10 cellular contexts compared by ENCODE assay signal in the genomic region with DNA sequence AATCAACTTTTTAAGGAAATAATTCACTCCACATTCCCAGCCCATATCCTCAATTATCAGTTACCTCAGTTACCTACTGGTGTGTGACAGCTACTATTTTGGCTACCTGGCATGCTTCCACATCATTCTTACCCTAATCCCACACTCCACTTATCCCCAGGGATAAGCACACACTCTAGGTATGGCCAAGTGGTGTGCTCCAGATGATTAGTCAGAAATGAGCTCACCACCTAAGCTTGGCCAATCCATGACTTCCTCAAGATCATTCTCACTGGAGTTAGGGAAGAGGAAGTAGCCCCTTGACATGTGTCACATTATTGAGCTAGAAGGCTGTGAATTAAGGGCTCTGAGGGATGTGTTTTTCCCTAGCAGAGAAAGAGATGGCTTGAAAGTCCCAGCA. TPM values are rescaled to one million over a fixed set of nuclear protein-coding genes. Genes with fewer than 3 reads are reported as not detected.
A peak's percentile ranks its signal among the peaks of the same experiment; 100 is the strongest.
DNase-seq lines count a peak whose midpoint lies in the region; ATAC-seq and TF ChIP-seq lines count a peak whose summit lies in the region.
"Had no signal": no experiment of that assay in that cellular context is flagged by ENCODE, and none has a peak within 500 bp of the region (broad histone marks: within the 10 kb centered on the region; RNA-seq: fewer than 3 reads in every experiment).

No MANE protein-coding gene starts in this region.

- no peak overlapping the region for H3K27ac ChIP-seq in HL-60 (replicated peaks)
- no peak overlapping the region for H3K27ac ChIP-seq in heart left ventricle

- no peaks in the 10 kb centered on the region for H3K36me3 ChIP-seq in heart left ventricle

- no peak overlapping the region for H3K4me3 ChIP-seq in HL-60 (replicated peaks; ENCODE audit: insufficient read depth, low read length)
- no peak overlapping the region for H3K4me3 ChIP-seq in heart left ventricle

- TF ChIP-seq POLR2A in heart left ventricle (IDR thresholded peaks at IDR 0.05) = no peak

- intact Hi-C loops in heart left ventricle (cut with DNase I) = no loop called here

- H3K27me3 ChIP-seq in HL-60 (ENCODE audit: insufficient read depth, poor library complexity, severe bottlenecking) (no peaks in the 10 kb centered on the region), heart left ventricle (no peaks in the 10 kb centered on the region)

- ATAC-seq in heart left ventricle (peak in 3 of 4 donors; percentile 41 to 68 (median 50)), HG02678 (IDR thresholded peaks at IDR 0.05; ENCODE audit: unreplicated experiment) (no peak), omental fat pad (ENCODE audit: low FRiP score) (no peak)
- ATAC-seq: stimulated activated naive CD8-positive, alpha-beta T cell treated with anti-CD3 and anti-CD28 coated beads, Interleukin-15, Interleukin-2, amounts not matched to agents 100 U/mL and 50 U/mL, for 24 hours had no signal

- DNase-seq in D341Med (ENCODE audit: low spot score) = peak; percentile 65
- DNase-seq in HL-60 (ENCODE audit: low read depth in 1 of 2, low spot score in 1 of 2) = peak; percentile 63 to 80
- peak; percentile 75 for DNase-seq in NCI-H774 (lab: John Stamatoyannopoulos, UW)
- no peak for DNase-seq in heart left ventricle
- DNase-seq in omental fat pad (ENCODE audit: low spot score) = no peak
- no peak for DNase-seq in NCI-H1048 (lab: John Stamatoyannopoulos, UW)
- DNase-seq in NCI-H1436 treated with DMSO at 0.1 percent for 48 hours (lab: John Stamatoyannopoulos, UW) = no peak
- DNase-seq: CD4-positive, alpha-beta T cell; stimulated activated naive CD8-positive, alpha-beta T cell treated with anti-CD3 and anti-CD28 coated beads, Interleukin-15, Interleukin-2, amounts not matched to agents 100 U/mL and 50 U/mL, for 24 hours had no signal

- TF ChIP-seq CTCF in HL-60 (IDR thresholded peaks at IDR 0.05; ENCODE audit: insufficient read depth, low read length) (no peak), heart left ventricle (IDR thresholded peaks at IDR 0.05) (no peak), omental fat pad (IDR thresholded peaks at IDR 0.05) (no peak)

- peaks cover 0 to 29% (median 4%) of the 10 kb centered on the region in 12 donors for H3K4me1 ChIP-seq in heart left ventricle

- H3K9me3 ChIP-seq in heart left ventricle = no peaks in the 10 kb centered on the region

RNA-seq across cellular contexts. Expression of a gene that starts 20.9 kb away (rescaled TPM):
- total RNA-seq in heart left ventricle (100 to 1,000 TPM in 2 of 9 donors, 10 to 100 TPM in 7; 78.6 to 103 (median 92.0) TPM), omental fat pad (100 to 1,000 TPM in 2 of 4 donors, 10 to 100 TPM in 2; 86.7 to 104 (median 98.6) TPM)
- polyA plus RNA-seq in heart left ventricle = 10 to 100 TPM; 10.8 to 52.3 TPM

RNA-seq across cellular contexts. Expression of a gene that starts 41.2 kb away (rescaled TPM):
- total RNA-seq in heart left ventricle (1 to 10 TPM; 3.0 to 7.2 (median 4.0) TPM), omental fat pad (1 to 10 TPM; 4.4 to 8.4 (median 5.5) TPM)
- polyA plus RNA-seq in heart left ventricle = 1 to 10 TPM; 2.3 to 5.2 TPM

Comparison
In these comparisons a context has a peak if more than half of its experiments do, and no peak if none do; other contexts are left out.
1. DNase-seq: peak in D341Med (single experiment), HL-60 (2 of 2) and NCI-H774 (single experiment); none in heart left ventricle (0 of 5), omental fat pad (single experiment), NCI-H1048 (single experiment) and NCI-H1436 treated with DMSO at 0.1 percent for 48 hours (single experiment).
2. ATAC-seq: peak in heart left ventricle (3 of 4); none in HG02678 (single experiment) and omental fat pad (single experiment).